Comparison of ENCODE assay signal across 10 cellular contexts in the genomic region with DNA sequence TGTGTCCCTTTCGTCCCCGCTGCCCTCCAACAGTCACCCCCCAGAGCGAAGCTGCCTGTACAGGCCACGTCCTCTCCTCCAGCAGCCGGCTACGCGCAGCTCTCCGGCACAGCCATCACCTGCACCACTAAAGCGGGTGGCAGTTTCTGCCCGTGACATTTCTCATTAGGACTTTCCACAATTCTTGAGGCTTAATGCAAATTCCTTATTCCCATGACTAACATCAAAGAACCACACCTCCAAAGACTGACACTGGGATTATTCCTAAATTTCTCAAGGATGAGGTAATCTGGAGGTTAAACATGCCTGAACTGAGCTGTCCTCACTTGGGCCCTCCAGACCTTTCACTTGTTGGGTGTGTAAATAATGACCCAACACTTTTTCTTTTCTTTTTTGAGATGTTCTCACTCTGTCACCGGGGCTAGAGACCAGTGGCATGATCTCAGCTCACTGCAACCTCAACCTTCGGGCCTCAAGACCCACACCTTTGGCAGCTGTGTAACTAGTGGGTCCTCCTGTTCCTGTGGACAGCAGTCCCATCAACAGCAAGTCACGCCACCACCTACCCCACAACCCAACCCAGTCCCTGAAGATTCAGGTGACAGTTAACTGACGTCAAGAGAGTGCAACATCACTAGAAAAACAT. TPM values are rescaled to one million over a fixed set of nuclear protein-coding genes. Genes with fewer than 3 reads are reported as not detected.
DNase-seq lines count a peak whose midpoint lies in the region; ATAC-seq and TF ChIP-seq lines count a peak whose summit lies in the region.
"Had no signal": no experiment of that assay in that cellular context is flagged by ENCODE, and none has a peak within 500 bp of the region (broad histone marks: within the 10 kb centered on the region; RNA-seq: fewer than 3 reads in every experiment).

No MANE protein-coding gene starts in this region.

- peaks cover 93% of the 10 kb centered on the region for H3K4me1 Mint-ChIP-seq in activated naive CD4-positive, alpha-beta T cell treated with anti-CD3 and anti-CD28 coated beads for 36 hours (ENCODE audit: low read depth)
- H3K4me1 Mint-ChIP-seq in activated T-helper 17 cell treated with anti-CD3 and anti-CD28 coated beads, Interleukin-2, amount 50 U/mL, for 72 hours, result peaks cover 65% of the 10 kb centered on the region
- H3K4me1 Mint-ChIP-seq in immature natural killer cell, result peaks cover 91 to 94% of the 10 kb centered on the region in 2 donors

- TF ChIP-seq CTCF in adrenal gland (IDR thresholded peaks at IDR 0.05), result no peak

- WGBS in adrenal gland, 4 donors, result 84 to 92% (median 89%) methylated on average over 14 of the region's 14 CpGs

- CTCF ChIA-PET in activated naive CD4-positive, alpha-beta T cell treated with anti-CD3 and anti-CD28 coated beads for 36 hours (lab: Charles Lee), result no interaction called here

- H3K27me3 ChIP-seq in adrenal gland, result no peaks in the 10 kb centered on the region

- no peak overlapping the region for H3K4me3 ChIP-seq in adrenal gland

- peak; percentile 37 for ATAC-seq in activated T-helper 17 cell treated with anti-CD3 and anti-CD28 coated beads, Interleukin-2, amount 50 U/mL, for 72 hours (replicated peaks)
- no peak for ATAC-seq in HG02623 (IDR thresholded peaks at IDR 0.05; ENCODE audit: unreplicated experiment)

- peaks cover 28% of the 10 kb centered on the region for H3K36me3 Mint-ChIP-seq in activated naive CD4-positive, alpha-beta T cell treated with anti-CD3 and anti-CD28 coated beads for 36 hours (ENCODE audit: low read depth)
- H3K36me3 Mint-ChIP-seq in activated T-helper 17 cell treated with anti-CD3 and anti-CD28 coated beads, Interleukin-2, amount 50 U/mL, for 72 hours (ENCODE audit: low read depth), result peaks cover 58% of the 10 kb centered on the region
- peaks cover 0 to 5% (median 4%) of the 10 kb centered on the region in 3 donors for H3K36me3 Mint-ChIP-seq in immature natural killer cell

- intact Hi-C loops in activated naive CD4-positive, alpha-beta T cell treated with anti-CD3 and anti-CD28 coated beads for 36 hours (cut with micrococcal nuclease), result no loop called here
- intact Hi-C loops in adrenal gland (cut with DNase I), result no loop called here

- no peaks in the 10 kb centered on the region for H3K27me3 Mint-ChIP-seq in activated naive CD4-positive, alpha-beta T cell treated with anti-CD3 and anti-CD28 coated beads for 36 hours (ENCODE audit: low read depth)
- no peaks in the 10 kb centered on the region for H3K27me3 Mint-ChIP-seq in activated T-helper 17 cell treated with anti-CD3 and anti-CD28 coated beads, Interleukin-2, amount 50 U/mL, for 72 hours
- peaks cover 12 to 30% (median 22%) of the 10 kb centered on the region in 3 donors for H3K27me3 Mint-ChIP-seq in immature natural killer cell (ENCODE audit: low read depth in 3 of 3)

- H3K27ac Mint-ChIP-seq in activated naive CD4-positive, alpha-beta T cell treated with anti-CD3 and anti-CD28 coated beads for 36 hours, result peak overlapping the region; percentile 76
- H3K27ac Mint-ChIP-seq in activated T-helper 17 cell treated with anti-CD3 and anti-CD28 coated beads, Interleukin-2, amount 50 U/mL, for 72 hours, result peak overlapping the region; percentile 61
- H3K27ac Mint-ChIP-seq in immature natural killer cell, result peak overlapping the region; percentile 31 to 94 (median 81)

- H3K9me3 Mint-ChIP-seq in activated naive CD4-positive, alpha-beta T cell treated with anti-CD3 and anti-CD28 coated beads for 36 hours, result no peaks in the 10 kb centered on the region
- H3K9me3 Mint-ChIP-seq in activated T-helper 17 cell treated with anti-CD3 and anti-CD28 coated beads, Interleukin-2, amount 50 U/mL, for 72 hours, result no peaks in the 10 kb centered on the region
- peaks cover 0 to 1% (median 0%) of the 10 kb centered on the region in 6 donors for H3K9me3 Mint-ChIP-seq in immature natural killer cell

- no peak for TF ChIP-seq POLR2A in adrenal gland (IDR thresholded peaks at IDR 0.05)

- H3K9me3 ChIP-seq in adrenal gland (replicated peaks in 1 of 3), result no peaks in the 10 kb centered on the region

- H3K36me3 ChIP-seq in adrenal gland (replicated peaks in 1 of 2), result no peaks in the 10 kb centered on the region

- H3K4me1 ChIP-seq in adrenal gland (replicated peaks in 1 of 2), result peaks cover 16 to 58% of the 10 kb centered on the region in 2 donors

- no peak for DNase-seq in activated naive CD4-positive, alpha-beta T cell treated with anti-CD3 and anti-CD28 coated beads for 36 hours
- no peak for DNase-seq in activated naive CD4-positive, alpha-beta T cell treated with Interleukin-2 at 50 U/mL for 16 hours
- DNase-seq in immature natural killer cell, result peak; percentile 49 to 68 (median 67)
- DNase-seq in COLO829 (ENCODE audit: low spot score), result no peak
- no peak for DNase-seq in dermis blood vessel endothelial cell
- DNase-seq in adrenal gland, result no peak
- DNase-seq: NCI-H1092, right cardiac atrium had no signal

- no peak overlapping the region for H3K27ac ChIP-seq in adrenal gland

- H3K4me3 Mint-ChIP-seq in activated naive CD4-positive, alpha-beta T cell treated with anti-CD3 and anti-CD28 coated beads for 36 hours, result peak overlapping the region; percentile 36
- peak overlapping the region; percentile 61 for H3K4me3 Mint-ChIP-seq in activated T-helper 17 cell treated with anti-CD3 and anti-CD28 coated beads, Interleukin-2, amount 50 U/mL, for 72 hours
- H3K4me3 Mint-ChIP-seq in immature natural killer cell, result peak overlapping the region; percentile 63 to 76 (median 67)

RNA-seq across cellular contexts. Expression of a gene that starts 11.7 kb away (rescaled TPM):
- 100 to 1,000 TPM; 174 to 177 TPM for total RNA-seq in activated naive CD4-positive, alpha-beta T cell treated with anti-CD3 and anti-CD28 coated beads for 36 hours
- 100 to 1,000 TPM; 166 to 178 TPM for total RNA-seq in activated T-helper 17 cell treated with anti-CD3 and anti-CD28 coated beads, Interleukin-2, amount 50 U/mL, for 72 hours
- polyA plus RNA-seq in immature natural killer cell (10 to 100 TPM in 1 of 3 donors, 1 to 10 TPM in 2; 3.7 to 14.3 (median 8.5) TPM), adrenal gland (100 to 1,000 TPM in 1 of 3 donors, 10 to 100 TPM in 2; 56.3 to 125 (median 76.6) TPM)
- total RNA-seq in dermis blood vessel endothelial cell (55.5 and 72.0 TPM in 2 replicates), adrenal gland (100 to 1,000 TPM in 3 of 8 donors, 10 to 100 TPM in 5; 57.0 to 127 (median 90.7) TPM)

RNA-seq across cellular contexts. Expression of a gene that starts 29.5 kb away (rescaled TPM):
- 10 to 100 TPM; 62.4 to 67.7 TPM for total RNA-seq in activated naive CD4-positive, alpha-beta T cell treated with anti-CD3 and anti-CD28 coated beads for 36 hours
- 100 to 1,000 TPM; 115 to 135 TPM for total RNA-seq in activated T-helper 17 cell treated with anti-CD3 and anti-CD28 coated beads, Interleukin-2, amount 50 U/mL, for 72 hours
- polyA plus RNA-seq in immature natural killer cell (10 to 100 TPM; 39.7 to 48.4 (median 41.0) TPM), adrenal gland (100 to 1,000 TPM in 2 of 3 donors, 10 to 100 TPM in 1; 57.1 to 250 (median 247) TPM)
- total RNA-seq in dermis blood vessel endothelial cell (145 and 170 TPM in 2 replicates), adrenal gland (100 to 1,000 TPM in 7 of 8 donors, 10 to 100 TPM in 1; 91.0 to 246 (median 134) TPM)

Comparison
In these comparisons a context has a peak if more than half of its experiments do, and no peak if none do; other contexts are left out.
1. DNase-seq: peak in immature natural killer cell (3 of 3); none in activated naive CD4-positive, alpha-beta T cell treated with anti-CD3 and anti-CD28 coated beads for 36 hours (single experiment), activated naive CD4-positive, alpha-beta T cell treated with Interleukin-2 at 50 U/mL for 16 hours (single experiment), COLO829 (single experiment), dermis blood vessel endothelial cell (single experiment) and adrenal gland (0 of 7).
2. Peak in every context shown above with its lines, with median percentiles within 50 percentile points of each other: H3K27ac Mint-ChIP-seq and H3K4me3 Mint-ChIP-seq.